ENCODE assay signal across 21 cellular contexts in the genomic region with DNA sequence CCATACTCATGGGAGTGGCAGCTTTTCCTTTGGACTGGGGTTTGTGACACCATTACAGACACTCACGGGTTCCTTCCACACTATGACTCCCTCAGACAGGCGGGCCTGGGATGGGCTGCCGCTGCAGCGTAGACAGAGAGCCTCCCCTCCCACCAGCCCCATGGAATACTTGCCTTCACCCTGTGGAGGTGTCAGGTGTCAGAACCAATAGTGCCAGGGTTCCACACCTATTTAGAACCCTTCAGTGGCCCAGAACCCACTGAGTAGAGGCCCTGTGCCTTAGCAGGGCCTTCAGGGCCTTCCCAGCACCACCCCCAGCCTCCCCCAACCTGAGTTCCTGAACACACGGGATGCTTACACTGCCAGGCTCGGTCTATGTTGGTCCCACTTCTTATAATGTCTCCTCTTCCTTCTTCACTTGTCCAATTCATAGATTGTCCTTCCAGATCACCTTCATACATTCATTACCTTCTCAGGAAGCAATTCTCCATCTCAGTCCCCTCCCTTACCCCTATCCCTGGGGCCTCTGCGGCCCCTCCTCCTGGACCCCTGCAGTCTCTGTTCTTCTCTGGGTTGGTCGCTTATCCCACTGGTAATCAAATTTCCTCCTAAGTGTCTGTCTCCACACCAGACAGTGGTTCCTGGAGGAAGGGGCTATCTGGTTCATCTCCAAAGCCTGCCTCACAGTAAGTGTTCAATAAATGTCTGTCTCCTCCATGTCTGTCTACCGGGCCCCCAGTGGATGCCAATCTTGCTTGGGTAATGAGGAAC. TPM values are rescaled to one million over a fixed set of nuclear protein-coding genes. Genes with fewer than 3 reads are reported as not detected.
"Had no signal": no experiment of that assay in that cellular context is flagged by ENCODE, and none has a peak within 500 bp of the region (broad histone marks: within the 10 kb centered on the region; RNA-seq: fewer than 3 reads in every experiment).

No MANE protein-coding gene starts in this region.

- H3K27me3 ChIP-seq: breast epithelium, testis had no signal

- H3K27ac ChIP-seq: breast epithelium, gastroesophageal sphincter, heart right ventricle, left ventricle myocardium inferior, sigmoid colon, stomach, testis had no signal

- H3K9me3 ChIP-seq: breast epithelium, gastroesophageal sphincter, heart right ventricle, left ventricle myocardium inferior, sigmoid colon, stomach, testis had no signal

- H3K4me1 ChIP-seq: breast epithelium, testis had no signal

- ATAC-seq: activated naive CD8-positive, alpha-beta T cell treated with anti-CD3 and anti-CD28 coated beads, Interleukin-2, amount 50 U/mL, for 24 hours; effector memory CD8-positive, alpha-beta T cell; gastroesophageal sphincter; heart right ventricle had no signal

- FAIRE-seq: keratinocyte had no signal

- H3K36me3 ChIP-seq: breast epithelium, gastroesophageal sphincter, heart right ventricle, left ventricle myocardium inferior, sigmoid colon, stomach had no signal

- H3K4me3 ChIP-seq: breast epithelium, gastroesophageal sphincter, heart right ventricle, left ventricle myocardium inferior, sigmoid colon, stomach, testis had no signal

- DNase-seq: activated CD4-positive, alpha-beta T cell treated with anti-CD3 and anti-CD28 coated beads, Interleukin-2, amount 50 U/mL, for 1 hour; activated naive CD4-positive, alpha-beta T cell; activated naive CD8-positive, alpha-beta T cell treated with anti-CD3 and anti-CD28 coated beads, Interleukin-2, amount 50 U/mL, for 24 hours; aorta; cerebellar nuclear complex; effector memory CD8-positive, alpha-beta T cell; heart right ventricle; left ventricle myocardium inferior; sigmoid colon; stimulated activated CD4-positive, alpha-beta T cell treated with anti-CD3 and anti-CD28 coated beads, Interleukin-1b, Interleukin-23, amount 100 ng/mL, for 48 hours; stomach; testis had no signal

RNA-seq across cellular contexts. Expression of a gene that starts 1.4 kb away (rescaled TPM):
- total RNA-seq: activated CD8-positive, alpha-beta memory T cell treated with anti-CD3 and anti-CD28 coated beads for 36 hours; activated T-helper 1 cell treated with anti-CD3 and anti-CD28 coated beads, Interleukin-12 subunit alpha, Interleukin-12 subunit beta, Interleukin-2, Interleukin-4 antibody, amounts not matched to agents 30 ng/mL and 10 ng/mL and 1 ng/mL, durations not matched to agents 14 hours and 24 hours and 36 hours; aorta; breast epithelium; epithelial cell of proximal tubule; gastroesophageal sphincter; heart right ventricle; left ventricle myocardium inferior; osteoblast; sigmoid colon; stomach; T-helper 2 cell treated with Interferon-gamma antibody and Interleukin-4, amounts not matched to agents 100 ng/mL and 5 ng/mL, for 36 hours had no signal
- polyA plus RNA-seq: aorta, heart right ventricle, keratinocyte, neural cell, sigmoid colon had no signal

RNA-seq across cellular contexts. Expression of a gene that starts 29.2 kb away (rescaled TPM):
- total RNA-seq: activated T-helper 1 cell treated with anti-CD3 and anti-CD28 coated beads, Interleukin-12 subunit alpha, Interleukin-12 subunit beta, Interleukin-2, Interleukin-4 antibody, amounts not matched to agents 30 ng/mL and 10 ng/mL and 1 ng/mL, durations not matched to agents 14 hours and 24 hours and 36 hours; aorta; gastroesophageal sphincter; stomach; T-helper 2 cell treated with Interferon-gamma antibody and Interleukin-4, amounts not matched to agents 100 ng/mL and 5 ng/mL, for 36 hours had no signal
- polyA plus RNA-seq: aorta, heart right ventricle, neural cell had no signal
